In genomic region chr15:31326729-31327673, GRCh38 we compare ENCODE assay signal across 8 cellular contexts. TPM values are rescaled to one million over a fixed set of nuclear protein-coding genes. Genes with fewer than 3 reads are reported as not detected.
DNase-seq lines count a peak whose midpoint lies in the region; ATAC-seq, FAIRE-seq and TF ChIP-seq lines count a peak whose summit lies in the region.

Gene KLF13 (plus strand): TSS chr15:31326835. CDS start chr15:31327213, 378 bp downstream.

- H3K4me3 ChIP-seq in AG04449 (ENCODE audit: low read depth, low read length) (peak within 1 kb of the TSS; percentile 73), mammary epithelial cell (replicated peaks in 1 of 3; ENCODE audit: insufficient read depth in 1 of 3, low read depth in 2 of 3, low read length in 3 of 3) (peak within 1 kb of the TSS; percentile 68 to 80 (median 77)), keratinocyte (ENCODE audit: control insufficient read depth in 2 of 3, extremely low read depth in 1 of 3, insufficient read depth in 2 of 3, low read depth in 1 of 3, low read length in 3 of 3) (peak within 1 kb of the TSS; percentile 74 to 93 (median 79))

- peak within 1 kb of the TSS; percentile 79 for H2AFZ ChIP-seq in mammary epithelial cell (ENCODE audit: low read depth, low read length)
- H2AFZ ChIP-seq in keratinocyte (ENCODE audit: control insufficient read depth, low read length) = peak within 1 kb of the TSS; percentile 66

- dilution Hi-C loops in mammary epithelial cell (cut with HindIII; ENCODE audit: low sequenced_read_pairs) = no loop called here
- dilution Hi-C loops in keratinocyte (cut with MboI; ENCODE audit: extremely low pct_ligation_motif_present, low sequenced_read_pairs) = no loop called here

- H3K79me2 ChIP-seq in mammary epithelial cell (ENCODE audit: insufficient read depth, low read length) = peaks cover 43% of the 10 kb centered on the region
- H3K79me2 ChIP-seq in keratinocyte (ENCODE audit: control insufficient read depth, insufficient read depth, low read length) = peaks cover 37% of the 10 kb centered on the region

- in situ Hi-C loops in mammary epithelial cell (cut with MboI; ENCODE audit: low sequenced_read_pairs in 2 of 2) = no loop called here

- H3K27me3 ChIP-seq in mammary epithelial cell (ENCODE audit: insufficient read depth, low read length) (no peaks in the 10 kb centered on the region), keratinocyte (ENCODE audit: control insufficient read depth, extremely low read depth, insufficient read depth, low read length) (no peaks in the 10 kb centered on the region)

- CTCF ChIA-PET in AG04449 (lab: Yijun Ruan, JAX) = interaction anchor here (0.6 to 2.4 kb wide), 6 partner anchors 13 to 206 kb away, joined by 3 to 22 read pairs (median 5); no protein-coding TSS in a partner anchor
- CTCF ChIA-PET in mammary epithelial cell (lab: Charles Lee; ENCODE audit: low non-redundant PET) = interaction anchor here (0.6 kb wide), 1 partner anchor 57 kb away, joined by 3 read pairs; no protein-coding TSS in a partner anchor

- DNase-seq in AG04449 (ENCODE audit: low read depth, low spot score) (no peak), mammary epithelial cell (peak; percentile 73), keratinocyte (ENCODE audit: low read depth, low spot score) (no peak), DMS114 treated with DMSO at 0.1 percent for 48 hours (lab: John Stamatoyannopoulos, UW; ENCODE audit: unreplicated experiment) (no peak)
- peak in 2 of 3 donors; percentile 39 to 58 for DNase-seq in stimulated activated CD4-positive, alpha-beta T cell treated with anti-CD3 and anti-CD28 coated beads, Interleukin-12 subunit alpha, Interleukin-12 subunit beta, amount 100 ng/mL, for 48 hours (ENCODE audit: low read depth in 2 of 3, low spot score in 1 of 3)

- no peaks in the 10 kb centered on the region for H3K9me3 Mint-ChIP-seq in T-helper 1 cell treated with Interleukin-12 subunit alpha and Interleukin-12 subunit beta and Interleukin-4 antibody, amounts not matched to agents 30 μg/mL and 1 μg/mL, for 36 hours

- H4K20me1 ChIP-seq in mammary epithelial cell (ENCODE audit: insufficient read depth, low read length) (no peaks in the 10 kb centered on the region), keratinocyte (ENCODE audit: control insufficient read depth, extremely low read depth, insufficient read depth, low read length) (peaks cover 21% of the 10 kb centered on the region)

- H3K36me3 ChIP-seq in mammary epithelial cell (ENCODE audit: insufficient read depth, low read length) (peaks cover 2% of the 10 kb centered on the region), keratinocyte (ENCODE audit: control insufficient read depth in 2 of 2, extremely low read depth in 1 of 2, insufficient read depth in 2 of 2, low read length in 2 of 2) (peaks cover 0 to 13% of the 10 kb centered on the region in 2 experiments)

- peak within 1 kb of the TSS; percentile 77 for H3K27ac Mint-ChIP-seq in T-helper 1 cell treated with Interleukin-12 subunit alpha and Interleukin-12 subunit beta and Interleukin-4 antibody, amounts not matched to agents 30 μg/mL and 1 μg/mL, for 36 hours

- H3K4me1 Mint-ChIP-seq in T-helper 1 cell treated with Interleukin-12 subunit alpha and Interleukin-12 subunit beta and Interleukin-4 antibody, amounts not matched to agents 30 μg/mL and 1 μg/mL, for 36 hours (ENCODE audit: low read depth) = peaks cover 58% of the 10 kb centered on the region

- peaks cover 14% of the 10 kb centered on the region for H3K4me1 ChIP-seq in mammary epithelial cell (ENCODE audit: insufficient read depth, low read length)
- peaks cover 27% of the 10 kb centered on the region for H3K4me1 ChIP-seq in keratinocyte (ENCODE audit: control insufficient read depth, extremely low read depth, insufficient read depth, low read length)

- H3K4me2 ChIP-seq in mammary epithelial cell (ENCODE audit: insufficient read depth, low read depth, low read length) (peak within 1 kb of the TSS; percentile 89), keratinocyte (ENCODE audit: control insufficient read depth, extremely low read depth, insufficient read depth, low read depth, low read length) (peak within 1 kb of the TSS; percentile 94)

- H3K9ac ChIP-seq in mammary epithelial cell (ENCODE audit: insufficient read depth, low read length) (peak within 1 kb of the TSS; percentile 83), keratinocyte (ENCODE audit: control insufficient read depth, extremely low read depth, insufficient read depth, low read length) (peak within 1 kb of the TSS; percentile 87)

- no peaks in the 10 kb centered on the region for H3K27me3 Mint-ChIP-seq in T-helper 1 cell treated with Interleukin-12 subunit alpha and Interleukin-12 subunit beta and Interleukin-4 antibody, amounts not matched to agents 30 μg/mL and 1 μg/mL, for 36 hours (ENCODE audit: low read depth)

- 14% methylated on average over 4 of the region's 151 CpGs for WGBS in mammary epithelial cell (ENCODE audit: low coverage, missing lambda C conversion rate)

- H3K27ac ChIP-seq in mammary epithelial cell (ENCODE audit: insufficient read depth, low read depth, low read length) (peak within 1 kb of the TSS; percentile 89), keratinocyte (ENCODE audit: control insufficient read depth, insufficient read depth, low read length) (peak within 1 kb of the TSS; percentile 82)

- H3K36me3 Mint-ChIP-seq in T-helper 1 cell treated with Interleukin-12 subunit alpha and Interleukin-12 subunit beta and Interleukin-4 antibody, amounts not matched to agents 30 μg/mL and 1 μg/mL, for 36 hours (ENCODE audit: low read depth) = peaks cover 35% of the 10 kb centered on the region

- intact Hi-C loops in mammary epithelial cell (cut with micrococcal nuclease) = loop anchor here (1.0 to 10.0 kb wide), 3 partner anchors 65 to 662 kb away; no protein-coding TSS in a partner anchor

- TSS peak; percentile 27 for BruUV-seq in mammary epithelial cell (replicated peaks; lab: Mats Ljungman, UMichigan)

- FAIRE-seq in keratinocyte (lab: Jason Lieb, UNC) = no peak

- no peak for TF ChIP-seq CTCF in AG04449 (IDR thresholded peaks at IDR 0.05; ENCODE audit: insufficient read depth, low read length, missing control alignments)
- no peak for TF ChIP-seq CTCF in mammary epithelial cell (conservative IDR thresholded peaks at IDR 0.05 in 1 of 2, IDR thresholded peaks at IDR 0.05 in 1 of 2; ENCODE audit: extremely low read depth in 1 of 2, insufficient read depth in 1 of 2, low read depth in 1 of 2, low read length in 2 of 2)
- TF ChIP-seq CTCF in keratinocyte (optimal IDR thresholded peaks at IDR 0.05 in 1 of 3, IDR thresholded peaks at IDR 0.05 in 1 of 3, conservative IDR thresholded peaks at IDR 0.05 in 1 of 3; ENCODE audit: extremely low read depth in 1 of 3, insufficient read depth in 2 of 3, low read length in 3 of 3) = no peak

- POLR2A ChIA-PET in AG04449 (lab: Yijun Ruan, JAX) = interaction anchor here (0.9 to 1.7 kb wide), 7 partner anchors 12 to 162 kb away, joined by 3 to 10 read pairs (median 4); no protein-coding TSS in a partner anchor

- H3K9me1 ChIP-seq in keratinocyte (ENCODE audit: control insufficient read depth, extremely low read depth, insufficient read depth, low read length) = peaks cover 4% of the 10 kb centered on the region

- peak within 1 kb of the TSS; percentile 71 for H3K4me3 Mint-ChIP-seq in T-helper 1 cell treated with Interleukin-12 subunit alpha and Interleukin-12 subunit beta and Interleukin-4 antibody, amounts not matched to agents 30 μg/mL and 1 μg/mL, for 36 hours

- ATAC-seq in GM19025 (IDR thresholded peaks at IDR 0.05; ENCODE audit: low read depth, unreplicated experiment) (peak; percentile 47), HG03159 (IDR thresholded peaks at IDR 0.05; ENCODE audit: unreplicated experiment) (peak; percentile 48)

- H3K9me3 ChIP-seq in mammary epithelial cell (replicated peaks; ENCODE audit: insufficient read depth, low read length) = no peaks in the 10 kb centered on the region
- H3K9me3 ChIP-seq in keratinocyte (ENCODE audit: control insufficient read depth, low read depth, low read length) = no peaks in the 10 kb centered on the region

RNA-seq across cellular contexts. Expression of gene KLF13, which starts in this region (rescaled TPM):
- 10 to 100 TPM; 49.8 to 62.3 TPM for total RNA-seq in mammary epithelial cell
- polyA plus RNA-seq in mammary epithelial cell (25.1 TPM), keratinocyte (42.4 to 66.7 TPM (median 59.8 TPM) in 3 replicates)
- polyA minus RNA-seq in mammary epithelial cell (40.5 TPM), keratinocyte (52.2 to 63.3 TPM (median 62.0 TPM) in 3 replicates)
- 25.8 TPM for polyA plus RNA-seq in keratinocyte (2011; ENCODE audit: low read depth)
- 44.4 and 68.0 TPM in 2 replicates for polyA plus RNA-seq in keratinocyte (2011; cell fraction: cytosol; rRNA removed)
- polyA plus RNA-seq in keratinocyte (2011; cell fraction: nucleus; rRNA removed) = 107 and 118 TPM in 2 replicates
- polyA plus RNA-seq in keratinocyte (2012; ENCODE audit: low replicate concordance) = 58.5 and 59.0 TPM in 2 replicates
- 49.5 TPM for polyA minus RNA-seq in keratinocyte (2011; cell fraction: cytosol; rRNA and poly(A)+ RNA removed)
- 45.8 and 58.6 TPM in 2 replicates for polyA minus RNA-seq in keratinocyte (2011; cell fraction: nucleus; rRNA and poly(A)+ RNA removed)

Comparison
In these comparisons a context has a peak if more than half of its experiments do, and no peak if none do; other contexts are left out.
1. DNase-seq: peak in mammary epithelial cell (single experiment) and stimulated activated CD4-positive, alpha-beta T cell treated with anti-CD3 and anti-CD28 coated beads, Interleukin-12 subunit alpha, Interleukin-12 subunit beta, amount 100 ng/mL, for 48 hours (2 of 3); none in AG04449 (single experiment), keratinocyte (single experiment) and DMS114 treated with DMSO at 0.1 percent for 48 hours (single experiment).
2. Peak in every context shown above with its lines, with median percentiles within 50 percentile points of each other: H3K4me3 ChIP-seq.